Comparison of ENCODE assay signal across 12 cellular contexts in genomic region chr14:55446833-55447232, GRCh38. TPM values are rescaled to one million over a fixed set of nuclear protein-coding genes. Genes with fewer than 3 reads are reported as not detected.
DNase-seq lines count a peak whose midpoint lies in the region; ATAC-seq and TF ChIP-seq lines count a peak whose summit lies in the region.
"Had no signal": no experiment of that assay in that cellular context is flagged by ENCODE, and none has a peak within 500 bp of the region (broad histone marks: within the 10 kb centered on the region; RNA-seq: fewer than 3 reads in every experiment).

No MANE protein-coding gene starts in this region.

- no peak overlapping the region; the same call in 1 of the 2 replicates for H3K18ac ChIP-seq in IMR-90 (ENCODE audit: low read depth, low read length)

- POLR2A ChIA-PET in IMR-90 (lab: Charles Lee; ENCODE audit: unreplicated experiment) = interaction anchor here (0.6 kb wide), 1 partner anchor 135 kb away, joined by 14 read pairs; no protein-coding TSS in a partner anchor

- H3K4me3 ChIP-seq in AG09309 (ENCODE audit: control insufficient read depth, low read depth, low read length) = no peak overlapping the region
- no peak overlapping the region for H3K4me3 ChIP-seq in IMR-90 (ENCODE audit: insufficient read depth, low read depth, low read length)
- no peak overlapping the region for H3K4me3 ChIP-seq in prostate gland

- no peak overlapping the region for H2BK20ac ChIP-seq in IMR-90 (ENCODE audit: low read depth, low read length)

- no peak overlapping the region for H2AK9ac ChIP-seq in IMR-90 (replicated peaks; ENCODE audit: low read depth, low read length, poor library complexity)

- no peak overlapping the region for H2AFZ ChIP-seq in IMR-90 (replicated peaks; ENCODE audit: low read length, poor library complexity)

- peak overlapping the region; percentile 68; the same call in 1 of the 2 replicates for H3K4me2 ChIP-seq in IMR-90 (ENCODE audit: low read depth, low read length)

- H4K8ac ChIP-seq in IMR-90 (ENCODE audit: low read depth in 2 of 2, low read length in 2 of 2) = no peak overlapping the region

- H3K9me3 ChIP-seq in IMR-90 (ENCODE audit: control insufficient read depth, insufficient read depth, low read length) (no peaks in the 10 kb centered on the region; the same call in 1 of the 2 replicates), prostate gland (no peaks in the 10 kb centered on the region)

- peak; percentile 21; the same call in 1 of the 2 replicates for TF ChIP-seq RAD21 in IMR-90 (IDR thresholded peaks at IDR 0.05; ENCODE audit: low read length)

- no peak overlapping the region for H3K23ac ChIP-seq in IMR-90 (ENCODE audit: low read depth, low read length)

- H3K14ac ChIP-seq in IMR-90 (replicated peaks; ENCODE audit: low read depth, low read length) = no peak overlapping the region

- H3K79me1 ChIP-seq in IMR-90 (ENCODE audit: low read depth in 1 of 2, low read length in 2 of 2) = no peaks in the 10 kb centered on the region; a peak in 1 of 4 replicates

- H3K27me3 ChIP-seq in IMR-90 (ENCODE audit: control insufficient read depth, insufficient read depth, low read length) (no peaks in the 10 kb centered on the region), prostate gland (replicated peaks; ENCODE audit: insufficient read depth) (no peaks in the 10 kb centered on the region)

- no peak overlapping the region for H2AK5ac ChIP-seq in IMR-90 (ENCODE audit: low read depth, low read length)

- H4K91ac ChIP-seq in IMR-90 (ENCODE audit: insufficient read depth, low read depth, low read length) = no peak overlapping the region

- in situ Hi-C loops in IMR-90 (cut with MboI; ENCODE audit: low sequenced_read_pairs) = loop anchor here (25.0 kb wide), 1 partner anchor 890 kb away; no protein-coding TSS in a partner anchor

- no peaks in the 10 kb centered on the region for H4K20me1 ChIP-seq in IMR-90 (ENCODE audit: insufficient read depth, low read length)

- DNase-seq in AG09309 (ENCODE audit: low read depth) (peak; percentile 67), IMR-90 (peak; percentile 97), amniotic stem cell (lab: John Stamatoyannopoulos, UW) (peak; percentile 17), kidney glomerular epithelial cell (lab: John Stamatoyannopoulos, UW) (peak; percentile 94), prostate gland (ENCODE audit: low spot score) (no peak), NOMO-1 treated with dmso at 0.1 percent for 144 hours (lab: John Stamatoyannopoulos, UW; ENCODE audit: unreplicated experiment) (no peak)
- DNase-seq in stimulated activated CD4-positive, alpha-beta T cell treated with anti-CD3 and anti-CD28 coated beads, Interleukin-2, amount 100 ng/mL, for 24 hours = no peak
- DNase-seq: activated CD4-positive, alpha-beta T cell treated with anti-CD3 and anti-CD28 coated beads for 1 hour had no signal

- dilution Hi-C loops in IMR-90 (cut with HindIII; ENCODE audit: low sequenced_read_pairs, unreplicated experiment) = no loop called here

- intact Hi-C loops in IMR-90 (cut with micrococcal nuclease) (loop anchor here (1.0 to 2.0 kb wide), 4 partner anchors 132 to 1040 kb away; no protein-coding TSS in a partner anchor), prostate gland (cut with DNase I) (no loop called here)

- no peak overlapping the region for H3K4ac ChIP-seq in IMR-90 (ENCODE audit: low read depth, low read length)

- H3K56ac ChIP-seq in IMR-90 (ENCODE audit: extremely low read depth, insufficient read depth, low read length) = no peak overlapping the region

- no CpG with 5 or more reads among the region's 2 CpGs for WGBS in IMR-90 (ENCODE audit: extremely low coverage in 2 of 2, insufficient read length in 1 of 2), 2 experiments
- WGBS in prostate gland = 67% methylated on average over 2 of the region's 2 CpGs

- no peak overlapping the region for H2BK15ac ChIP-seq in IMR-90 (ENCODE audit: low read depth, low read length)

- no peak overlapping the region; the same call in 1 of the 2 replicates for H4K5ac ChIP-seq in IMR-90 (ENCODE audit: low read depth, low read length)

- H2BK5ac ChIP-seq in IMR-90 (ENCODE audit: low read depth, low read length, poor library complexity, severe bottlenecking) = peak overlapping the region; percentile 77

- H3K9me1 ChIP-seq in IMR-90 (ENCODE audit: insufficient read depth, low read length) = no peaks in the 10 kb centered on the region

- peaks cover 9% of the 10 kb centered on the region for H3K4me1 ChIP-seq in IMR-90 (ENCODE audit: control insufficient read depth, insufficient read depth, low read length)
- no peaks in the 10 kb centered on the region for H3K4me1 ChIP-seq in prostate gland (replicated peaks)

- H3K36me3 ChIP-seq in IMR-90 (ENCODE audit: control insufficient read depth, insufficient read depth, low read length) = no peaks in the 10 kb centered on the region
- H3K36me3 ChIP-seq in prostate gland = no peaks in the 10 kb centered on the region

- ATAC-seq in IMR-90 (ENCODE audit: low read depth) (peak; percentile 79), GM21529 (IDR thresholded peaks at IDR 0.05; ENCODE audit: unreplicated experiment) (no peak)

- TF ChIP-seq POLR2A in IMR-90 (IDR thresholded peaks at IDR 0.05; ENCODE audit: low read depth, low read length) (peak; percentile 60; the same call in 1 of the 2 replicates), prostate gland (IDR thresholded peaks at IDR 0.05) (no peak)

- no TSS peak for BruUV-seq in IMR-90 (replicated peaks; lab: Mats Ljungman, UMichigan)

- H3K9ac ChIP-seq in IMR-90 (ENCODE audit: low read depth, low read length) = no peak overlapping the region

- H3K27ac ChIP-seq in IMR-90 (ENCODE audit: insufficient read depth, low read length) = no peak overlapping the region
- no peak overlapping the region for H3K27ac ChIP-seq in prostate gland

- peak overlapping the region; percentile 6; the same call in 1 of the 2 replicates for H2BK120ac ChIP-seq in IMR-90 (ENCODE audit: low read depth, low read length)

- no peak for TF ChIP-seq CTCF in AG09309 (IDR thresholded peaks at IDR 0.05; ENCODE audit: control insufficient read depth, insufficient read depth, low read depth, low read length, missing control alignments)
- TF ChIP-seq CTCF in IMR-90 (conservative IDR thresholded peaks at IDR 0.05; ENCODE audit: low read depth, low read length) = no peak
- no peak for TF ChIP-seq CTCF in prostate gland (IDR thresholded peaks at IDR 0.05)

- CTCF ChIA-PET in IMR-90 (lab: Yijun Ruan, JAX) = interaction anchor here (0.6 to 2.1 kb wide), 18 partner anchors 13 to 1032 kb away, joined by 3 to 8 read pairs (median 4); no protein-coding TSS in a partner anchor

TF ChIP-seq in IMR-90, 13 proteins besides CTCF, POLR2A, EP300 and RAD21:
- TF ChIP-seq MAZ (IDR thresholded peaks at IDR 0.05; ENCODE audit: borderline replicate concordance, low read depth, low read length) (no peak), FOS (IDR thresholded peaks at IDR 0.05; ENCODE audit: low read depth, low read length) (peak; percentile 55), NFE2L2 (IDR thresholded peaks at IDR 0.05; ENCODE audit: low read depth, low read length) (no peak), RFX5 (IDR thresholded peaks at IDR 0.05; ENCODE audit: low read depth, low read length) (no peak), MAFK (IDR thresholded peaks at IDR 0.05; ENCODE audit: low read depth, low read length) (0 out of 2 replicates have a peak, but pooled peaks have one; percentile 15), MXI1 (IDR thresholded peaks at IDR 0.05; ENCODE audit: borderline replicate concordance, low read depth, low read length) (no peak), CEBPB (IDR thresholded peaks at IDR 0.05; ENCODE audit: low read depth, low read length) (peak; percentile 18; the same call in 1 of the 2 replicates), ELK1 (IDR thresholded peaks at IDR 0.05; ENCODE audit: borderline replicate concordance, low read depth, low read length) (no peak), BHLHE40 (IDR thresholded peaks at IDR 0.05; ENCODE audit: low read depth, low read length) (no peak; the same call in 1 of the 2 replicates), CHD1 (IDR thresholded peaks at IDR 0.05; ENCODE audit: low read depth, low read length) (0 out of 2 replicates have a peak, but pooled peaks have one; percentile 47), SMC3 (IDR thresholded peaks at IDR 0.05; ENCODE audit: low read depth, low read length) (no peak), RCOR1 (IDR thresholded peaks at IDR 0.05; ENCODE audit: insufficient replicate concordance, low read length) (no peak)
- TF ChIP-seq, protein P1, sequence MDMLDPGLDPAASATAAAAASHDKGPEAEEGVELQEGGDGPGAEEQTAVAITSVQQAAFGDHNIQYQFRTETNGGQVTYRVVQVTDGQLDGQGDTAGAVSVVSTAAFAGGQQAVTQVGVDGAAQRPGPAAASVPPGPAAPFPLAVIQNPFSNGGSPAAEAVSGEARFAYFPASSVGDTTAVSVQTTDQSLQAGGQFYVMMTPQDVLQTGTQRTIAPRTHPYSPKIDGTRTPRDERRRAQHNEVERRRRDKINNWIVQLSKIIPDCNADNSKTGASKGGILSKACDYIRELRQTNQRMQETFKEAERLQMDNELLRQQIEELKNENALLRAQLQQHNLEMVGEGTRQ (IDR thresholded peaks at IDR 0.05; ENCODE audit: low read depth, low read length) = no peak

RNA-seq across cellular contexts. Expression of gene TBPL2, which starts 6.4 kb away (rescaled TPM):
- total RNA-seq in IMR-90 (2012; rRNA removed) = not detected in 2 replicates
- not detected in 2 replicates for polyA plus RNA-seq in IMR-90 (2012; rRNA removed)
- polyA plus RNA-seq in IMR-90 (2012; cell fraction: cytosol; rRNA removed) = not detected in 2 replicates
- not detected in 2 replicates for polyA plus RNA-seq in IMR-90 (2012; cell fraction: nucleus; rRNA removed; ENCODE audit: low replicate concordance)
- total RNA-seq in prostate gland = not detected
- total RNA-seq: Calu3, left lobe of liver, OCI-LY7 had no signal

RNA-seq across cellular contexts. Expression of gene ATG14, which starts 35.2 kb away (rescaled TPM):
- total RNA-seq in IMR-90 (2012; rRNA removed) = 12.4 and 13.3 TPM in 2 replicates
- polyA plus RNA-seq in IMR-90 (2012; rRNA removed) = 3.6 and 5.0 TPM in 2 replicates
- 1.3 and 1.4 TPM in 2 replicates for polyA plus RNA-seq in IMR-90 (2012; cell fraction: cytosol; rRNA removed)
- 5.8 and 22.7 TPM in 2 replicates for polyA plus RNA-seq in IMR-90 (2012; cell fraction: nucleus; rRNA removed; ENCODE audit: low replicate concordance)
- total RNA-seq in prostate gland = 10 to 100 TPM; 12.5 to 21.9 TPM

Comparison
In these comparisons a context has a peak if more than half of its experiments do, and no peak if none do; other contexts are left out.
1. DNase-seq: peak in AG09309 (single experiment), IMR-90 (single experiment), amniotic stem cell (single experiment) and kidney glomerular epithelial cell (single experiment); none in stimulated activated CD4-positive, alpha-beta T cell treated with anti-CD3 and anti-CD28 coated beads, Interleukin-2, amount 100 ng/mL, for 24 hours (0 of 2), prostate gland (single experiment) and NOMO-1 treated with dmso at 0.1 percent for 144 hours (single experiment).